ENCODE assay signal across 8 cellular contexts in the genomic region with DNA sequence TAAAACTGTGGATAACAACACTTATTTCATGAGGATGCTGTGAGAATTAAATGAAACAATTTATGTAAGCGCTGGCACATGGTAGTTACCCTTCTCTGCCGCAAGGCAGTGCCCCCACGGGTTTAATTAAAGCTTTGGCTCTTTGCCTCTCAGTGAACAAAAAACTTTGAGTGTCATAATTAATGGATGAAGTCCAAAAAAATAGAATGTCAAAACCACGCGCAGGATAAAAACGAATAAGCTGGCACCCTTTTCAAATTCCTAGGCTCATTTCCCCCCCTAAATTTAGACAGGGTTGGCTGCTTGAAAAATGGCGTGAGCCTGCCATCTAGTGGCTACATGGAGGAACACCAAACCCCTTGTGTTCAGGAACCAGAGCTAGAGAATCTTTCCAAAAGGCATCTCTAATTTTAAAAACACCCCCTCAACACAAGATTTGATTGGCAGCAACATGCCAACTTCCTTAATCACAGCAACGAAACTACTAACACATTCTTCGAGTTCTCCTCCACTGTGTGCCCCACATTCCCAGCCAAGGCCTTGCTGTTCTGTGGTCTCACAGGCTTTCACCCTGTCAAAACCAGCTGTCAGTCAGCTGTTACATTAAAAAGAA.
A peak's percentile ranks its signal among the peaks of the same experiment; 100 is the strongest.
DNase-seq lines count a peak whose midpoint lies in the region; ATAC-seq and TF ChIP-seq lines count a peak whose summit lies in the region.

No MANE protein-coding gene starts in this region.

- DNase-seq in AG09319 (ENCODE audit: extremely low read depth, low read depth): peak; percentile 10
- peak; percentile 51 for DNase-seq in NCI-H2227 treated with DMSO at 0.1 percent for 48 hours (lab: John Stamatoyannopoulos, UW)
- peak; percentile 31 to 37 for DNase-seq in activated CD4-positive, alpha-beta T cell treated with anti-CD3 and anti-CD28 coated beads, Interleukin-2, amount 50 U/mL, for 4 hours
- DNase-seq in effector memory CD4-positive, alpha-beta T cell: peak; percentile 4 to 46 (median 16)
- DNase-seq in midbrain (lab: John Stamatoyannopoulos, UW): peak; percentile 74
- peak; percentile 12 to 24 for DNase-seq in stimulated activated CD8-positive, alpha-beta memory T cell treated with anti-CD3 and anti-CD28 coated beads, Interleukin-4, amount 100 ng/mL, for 4 hours (ENCODE audit: low read depth in 2 of 2, low spot score in 1 of 2)

- no peaks in the 10 kb centered on the region for H3K36me3 ChIP-seq in effector memory CD4-positive, alpha-beta T cell (ENCODE audit: control insufficient read depth, insufficient read depth, low read length)

- no peaks in the 10 kb centered on the region for H3K4me1 ChIP-seq in effector memory CD4-positive, alpha-beta T cell (ENCODE audit: control insufficient read depth, insufficient read depth, low read length, poor library complexity, severe bottlenecking)

- peak; percentile 88 for TF ChIP-seq CTCF in AG09319 (IDR thresholded peaks at IDR 0.05; ENCODE audit: low read depth, low read length)

- no peaks in the 10 kb centered on the region for H3K9me3 ChIP-seq in effector memory CD4-positive, alpha-beta T cell (ENCODE audit: control insufficient read depth, low read length)

- H3K27me3 ChIP-seq in effector memory CD4-positive, alpha-beta T cell (replicated peaks; ENCODE audit: control insufficient read depth, insufficient read depth, low read length, poor library complexity, severe bottlenecking): no peaks in the 10 kb centered on the region

- ATAC-seq in GM18858 (IDR thresholded peaks at IDR 0.05; ENCODE audit: unreplicated experiment) (peak; percentile 57), HG03060 (IDR thresholded peaks at IDR 0.05; ENCODE audit: low read depth, unreplicated experiment) (peak; percentile 48)

- no peak overlapping the region for H3K4me3 ChIP-seq in effector memory CD4-positive, alpha-beta T cell (ENCODE audit: insufficient read depth, low read depth, low read length, poor library complexity, severe bottlenecking)

- no peak overlapping the region for H3K27ac ChIP-seq in effector memory CD4-positive, alpha-beta T cell (ENCODE audit: insufficient read depth, low read length, poor library complexity, severe bottlenecking)

Comparison
In these comparisons a context has a peak if more than half of its experiments do, and no peak if none do; other contexts are left out.
1. DNase-seq: peak in every context shown above with its lines; median percentile 74 in midbrain; 51 in NCI-H2227 treated with DMSO at 0.1 percent for 48 hours; 34 in activated CD4-positive, alpha-beta T cell treated with anti-CD3 and anti-CD28 coated beads, Interleukin-2, amount 50 U/mL, for 4 hours; 18 in stimulated activated CD8-positive, alpha-beta memory T cell treated with anti-CD3 and anti-CD28 coated beads, Interleukin-4, amount 100 ng/mL, for 4 hours; 16 in effector memory CD4-positive, alpha-beta T cell; 10 in AG09319.